In the genomic region with DNA sequence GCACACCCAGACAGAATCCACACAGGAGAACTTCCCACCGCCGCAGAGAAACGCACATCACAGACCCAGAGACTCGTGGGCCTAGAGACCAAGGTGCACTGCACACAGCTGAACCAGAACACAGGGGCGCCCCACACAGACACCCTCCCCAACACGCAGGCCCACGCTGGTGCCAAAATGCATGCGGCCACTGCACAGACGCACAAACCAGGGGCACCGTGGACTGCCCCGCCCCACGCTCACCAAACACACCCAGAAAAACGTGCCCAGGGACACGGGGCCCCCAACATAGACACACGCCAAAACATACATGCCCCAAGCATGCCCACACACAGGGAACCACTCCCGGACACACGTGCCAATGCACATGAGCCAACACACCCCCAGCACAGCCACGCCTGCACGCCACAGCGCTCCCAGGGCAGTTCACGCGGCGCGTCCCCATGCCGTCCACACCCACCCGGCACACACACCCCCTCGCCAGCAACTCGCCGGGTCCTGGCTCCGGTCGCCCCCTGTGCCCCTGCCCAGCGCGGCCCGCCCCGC, we compare ENCODE assay signal across 9 cellular contexts. TPM values are rescaled to one million over a fixed set of nuclear protein-coding genes. Genes with fewer than 3 reads are reported as not detected.
DNase-seq lines count a peak whose midpoint lies in the region; ATAC-seq, FAIRE-seq and TF ChIP-seq lines count a peak whose summit lies in the region.
"Had no signal": no experiment of that assay in that cellular context is flagged by ENCODE, and none has a peak within 500 bp of the region (broad histone marks: within the 10 kb centered on the region; RNA-seq: fewer than 3 reads in every experiment).

No MANE protein-coding gene starts in this region.

- DNase-seq in heart right ventricle (no peak), right atrium auricular region (ENCODE audit: low spot score) (no peak), astrocyte (ENCODE audit: low read depth) (no peak), left colon (no peak), tibial nerve (ENCODE audit: low spot score in 2 of 2) (no peak), SIG-M5 treated with dmso at 0.1 percent for 504 hours (lab: John Stamatoyannopoulos, UW; ENCODE audit: unreplicated experiment) (no peak)
- DNase-seq: kidney glomerular epithelial cell had no signal

- peak overlapping the region in 8 of 10 donors; percentile 10 to 44 (median 30) for H3K4me3 ChIP-seq in heart right ventricle
- H3K4me3 ChIP-seq in right atrium auricular region, result peak overlapping the region in 1 of 2 donors; percentile 43
- no peak overlapping the region for H3K4me3 ChIP-seq in astrocyte (ENCODE audit: insufficient read depth, low read depth, low read length)
- peak overlapping the region in 3 of 4 donors; percentile 25 to 46 (median 29) for H3K4me3 ChIP-seq in tibial nerve

- no peaks in the 10 kb centered on the region for H3K79me2 ChIP-seq in astrocyte (ENCODE audit: insufficient read depth, low read length)

- TF ChIP-seq CTCF in heart right ventricle (IDR thresholded peaks at IDR 0.05), result no peak
- no peak for TF ChIP-seq CTCF in right atrium auricular region (IDR thresholded peaks at IDR 0.05)
- no peak for TF ChIP-seq CTCF in astrocyte (IDR thresholded peaks at IDR 0.05; ENCODE audit: insufficient read depth, low read depth, low read length)
- TF ChIP-seq CTCF in tibial nerve (IDR thresholded peaks at IDR 0.05), result no peak

- peaks cover 66% of the 10 kb centered on the region for H3K27me3 Mint-ChIP-seq in astrocyte (ENCODE audit: low read depth, unreplicated experiment)

- H3K36me3 ChIP-seq in heart right ventricle, result no peaks in the 10 kb centered on the region
- no peaks in the 10 kb centered on the region for H3K36me3 ChIP-seq in right atrium auricular region
- no peaks in the 10 kb centered on the region for H3K36me3 ChIP-seq in astrocyte (ENCODE audit: insufficient read depth, low read length)
- no peaks in the 10 kb centered on the region for H3K36me3 ChIP-seq in tibial nerve

- peaks cover 16 to 98% (median 85%) of the 10 kb centered on the region in 7 donors for H3K27me3 ChIP-seq in heart right ventricle
- no peaks in the 10 kb centered on the region for H3K27me3 ChIP-seq in right atrium auricular region
- H3K27me3 ChIP-seq in astrocyte (ENCODE audit: insufficient read depth, low read length), result peaks cover 15% of the 10 kb centered on the region
- peaks cover 0 to 82% of the 10 kb centered on the region in 2 donors for H3K27me3 ChIP-seq in tibial nerve

- ATAC-seq in heart right ventricle, result no peak
- ATAC-seq in left colon, result peak; percentile 53
- no peak for ATAC-seq in GM18907 (IDR thresholded peaks at IDR 0.05; ENCODE audit: unreplicated experiment)
- ATAC-seq in GM18861 (IDR thresholded peaks at IDR 0.05; ENCODE audit: unreplicated experiment), result no peak

- TF ChIP-seq EP300 in tibial nerve (IDR thresholded peaks at IDR 0.05), result no peak

- peaks cover 7% of the 10 kb centered on the region for H3K4me1 Mint-ChIP-seq in astrocyte (ENCODE audit: low read depth, unreplicated experiment)

- H4K20me1 ChIP-seq in astrocyte (ENCODE audit: insufficient read depth, low read length), result peaks cover 52% of the 10 kb centered on the region

- peaks cover 2% of the 10 kb centered on the region for H3K9me3 Mint-ChIP-seq in astrocyte (ENCODE audit: unreplicated experiment)

- H3K27ac Mint-ChIP-seq in astrocyte (ENCODE audit: unreplicated experiment), result no peak overlapping the region

- 15 to 21% methylated on average over 35 of the region's 35 CpGs for WGBS in heart right ventricle, 2 donors
- 35 to 45% methylated on average over 19 to 20 of the region's 35 CpGs for WGBS in tibial nerve, 2 donors

- no peak for TF ChIP-seq POLR2A in tibial nerve (IDR thresholded peaks at IDR 0.05)

- H3K27ac ChIP-seq in heart right ventricle, result no peak overlapping the region
- no peak overlapping the region for H3K27ac ChIP-seq in right atrium auricular region
- no peak overlapping the region for H3K27ac ChIP-seq in astrocyte (ENCODE audit: low read depth, low read length)
- H3K27ac ChIP-seq in tibial nerve, result no peak overlapping the region

- no peak for FAIRE-seq in astrocyte (lab: Jason Lieb, UNC)

- no peaks in the 10 kb centered on the region for H3K9me3 ChIP-seq in heart right ventricle
- no peaks in the 10 kb centered on the region for H3K9me3 ChIP-seq in right atrium auricular region
- H3K9me3 ChIP-seq in astrocyte (ENCODE audit: insufficient read depth, low read depth, low read length), result no peaks in the 10 kb centered on the region
- H3K9me3 ChIP-seq in tibial nerve, result no peaks in the 10 kb centered on the region

- peak overlapping the region; percentile 83 for H3K4me3 Mint-ChIP-seq in astrocyte (ENCODE audit: unreplicated experiment)

- intact Hi-C loops in heart right ventricle (cut with DNase I) (no loop called here), left colon (cut with DNase I, micrococcal nuclease) (no loop called here)

- no peak overlapping the region for H3K9ac ChIP-seq in astrocyte (ENCODE audit: low read length)

- peak overlapping the region; percentile 93 for H3K4me2 ChIP-seq in astrocyte (ENCODE audit: low read length)

- H3K4me1 ChIP-seq in heart right ventricle (peaks cover 0 to 25% (median 10%) of the 10 kb centered on the region in 9 donors), right atrium auricular region (peaks cover 0 to 17% of the 10 kb centered on the region in 2 donors), astrocyte (ENCODE audit: insufficient read depth, low read length) (peaks cover 8% of the 10 kb centered on the region), tibial nerve (peaks cover 0 to 20% (median 4%) of the 10 kb centered on the region in 4 donors)

- no peak overlapping the region for H2AFZ ChIP-seq in astrocyte (ENCODE audit: low read depth, low read length)

- H3K36me3 Mint-ChIP-seq in astrocyte (ENCODE audit: low read depth, unreplicated experiment), result peaks cover 4% of the 10 kb centered on the region

RNA-seq across cellular contexts. Expression of gene ELFN2, which starts 7.8 kb away (rescaled TPM):
- total RNA-seq in heart right ventricle (under 1 TPM in 6 of 10 donors, not detected in 4; 0.04 to 0.21 (median 0.05) TPM), right atrium auricular region (not detected), astrocyte (2.8 and 3.0 TPM in 2 replicates), left colon (under 1 TPM in 1 of 2 donors, not detected in 1; 0.20 TPM), tibial nerve (1 to 10 TPM in 3 of 4 donors, under 1 TPM in 1; 0.30 to 4.4 (median 3.1) TPM)
- polyA plus RNA-seq in heart right ventricle, result under 1 TPM; under 0.01 to 0.01 TPM
